8 cellular contexts compared by ENCODE assay signal in genomic region chr1:212455406-212456165, GRCh38.
DNase-seq lines count a peak whose midpoint lies in the region; ATAC-seq lines count a peak whose summit lies in the region.

No MANE protein-coding gene starts in this region.

- peak overlapping the region; percentile 73 for H3K27ac ChIP-seq in layer of hippocampus (ENCODE audit: low read depth, low read length)

- no peaks in the 10 kb centered on the region for H3K27me3 ChIP-seq in layer of hippocampus (ENCODE audit: control insufficient read depth, insufficient read depth, low read length)

- ATAC-seq in HG02759 (IDR thresholded peaks at IDR 0.05; ENCODE audit: unreplicated experiment) = peak; percentile 79
- no peak for ATAC-seq in HG03097 (IDR thresholded peaks at IDR 0.05; ENCODE audit: low FRiP score, unreplicated experiment)

- DNase-seq in ELF-1 (ENCODE audit: low read depth, low spot score) = peak; percentile 88
- DNase-seq in NCI-H2227 (lab: John Stamatoyannopoulos, UW; ENCODE audit: unreplicated experiment) = peak; percentile 87
- DNase-seq in activated CD4-positive, CD25-positive, alpha-beta regulatory T cell treated with anti-CD3 and anti-CD28 coated beads, Interleukin-2, amount 50 U/mL, for 16 hours (ENCODE audit: low read depth, low spot score) = peak; percentile 73
- DNase-seq in central memory CD4-positive, alpha-beta T cell = peak; percentile 63
- DNase-seq in stimulated activated CD4-positive, alpha-beta T cell treated with anti-CD3 and anti-CD28 coated beads, Interleukin-2, amount 100 ng/mL, for 24 hours = peak; percentile 90 to 91
